Comparison of ENCODE assay signal across 8 cellular contexts in the genomic region with DNA sequence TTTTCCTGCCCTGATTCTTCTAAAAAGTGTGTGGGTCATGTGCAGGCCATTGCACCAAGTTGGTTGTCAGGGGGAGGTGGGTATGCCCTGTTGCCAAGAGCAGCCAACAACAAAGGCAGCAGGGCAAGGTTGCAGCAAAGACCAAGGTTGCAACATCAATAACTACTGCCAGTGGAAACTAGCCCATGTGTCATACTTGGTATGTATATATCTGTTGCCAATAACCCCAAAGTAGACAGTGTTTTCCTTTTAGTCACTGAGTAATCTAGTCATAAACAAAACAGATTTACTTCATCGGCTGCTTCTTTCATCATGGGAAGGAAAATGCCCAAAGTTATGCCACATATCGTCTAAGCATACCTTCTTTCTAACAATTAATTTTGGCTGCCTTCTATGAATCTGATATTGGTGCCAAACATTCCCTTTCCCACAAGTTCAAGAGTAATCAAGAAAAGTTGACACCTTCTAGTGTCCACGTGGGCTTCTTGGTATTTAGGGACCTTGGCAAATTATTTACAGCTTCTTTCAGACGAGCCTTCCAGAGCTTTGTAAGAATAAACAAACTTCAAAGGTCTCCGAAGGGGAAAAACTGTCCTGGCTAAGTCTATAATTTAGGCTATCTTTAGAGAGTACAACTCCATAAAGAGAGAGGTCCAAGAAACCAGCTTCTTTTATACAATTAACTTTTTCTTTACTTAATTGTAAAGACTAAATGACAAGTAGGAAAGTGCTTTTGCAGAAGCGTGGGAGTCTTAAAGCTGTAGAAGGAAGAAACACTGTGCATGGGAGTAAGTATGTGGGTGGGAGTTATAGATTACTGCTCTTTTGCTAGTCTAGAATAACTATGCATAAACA. TPM values are rescaled to one million over a fixed set of nuclear protein-coding genes. Genes with fewer than 3 reads are reported as not detected.
DNase-seq lines count a peak whose midpoint lies in the region; ATAC-seq and TF ChIP-seq lines count a peak whose summit lies in the region.

No MANE protein-coding gene starts in this region.

- H3K27ac Mint-ChIP-seq in activated naive CD8-positive, alpha-beta T cell treated with anti-CD3 and anti-CD28 coated beads for 36 hours: peak overlapping the region; percentile 95

- H3K9ac ChIP-seq in HCT116 (ENCODE audit: low read length): peak overlapping the region; percentile 0; the same call in 1 of the 2 replicates

- H3K36me3 Mint-ChIP-seq in activated naive CD8-positive, alpha-beta T cell treated with anti-CD3 and anti-CD28 coated beads for 36 hours: peaks cover 23% of the 10 kb centered on the region

- no peaks in the 10 kb centered on the region for H3K27me3 ChIP-seq in HCT116 (ENCODE audit: insufficient read depth, low read length)

- no peak for TF ChIP-seq RAD21 in HCT116 (IDR thresholded peaks at IDR 0.05; ENCODE audit: low read depth)

- peaks cover 23 to 26% of the 10 kb centered on the region in 2 experiments; a peak in 3 of 4 replicates for H3K4me1 ChIP-seq in HCT116 (ENCODE audit: control insufficient read depth in 1 of 2, insufficient read depth in 2 of 2, low read length in 2 of 2)

- peak overlapping the region; percentile 92 for H2AFZ ChIP-seq in HCT116 (ENCODE audit: low read depth, low read length, poor library complexity, severe bottlenecking)

- peak overlapping the region; percentile 72 for H3K4me3 Mint-ChIP-seq in activated naive CD8-positive, alpha-beta T cell treated with anti-CD3 and anti-CD28 coated beads for 36 hours

- peak overlapping the region in 1 of 2 experiments; percentile 18; a peak in 1 of 4 replicates for H3K4me3 ChIP-seq in HCT116 (replicated peaks in 1 of 2; ENCODE audit: low read depth in 1 of 2, low read length in 2 of 2)

- no peak overlapping the region; the same call in 1 of the 2 replicates for H3K27ac ChIP-seq in HCT116 (ENCODE audit: low read depth, low read length)

- no peaks in the 10 kb centered on the region for H4K20me1 ChIP-seq in HCT116 (ENCODE audit: insufficient read depth)

- no peaks in the 10 kb centered on the region for H3K9me3 ChIP-seq in HCT116 (ENCODE audit: control insufficient read depth in 1 of 2, insufficient read depth in 1 of 2, low read depth in 1 of 2, low read length in 2 of 2)

- peak overlapping the region; percentile 42 for H3K4me2 ChIP-seq in HCT116 (ENCODE audit: low read length)

- peak; percentile 86 for ATAC-seq in HCT116
- ATAC-seq in HG03571 (IDR thresholded peaks at IDR 0.05; ENCODE audit: unreplicated experiment): no peak

- RAD21 ChIA-PET in HCT116 (lab: Charles Lee; ENCODE audit: low non-redundant PET in 1 of 2, low total read pairs in 2 of 2, uncharacterized antibody in 2 of 2, unreplicated experiment in 2 of 2): no interaction called here

- DNase-seq in AML-193 (lab: John Stamatoyannopoulos, UW) (peak; percentile 100), HCT116 (ENCODE audit: low read depth, low spot score) (peak; percentile 80), OCI-M1 (lab: John Stamatoyannopoulos, UW) (peak; percentile 50), iris pigment epithelial cell (ENCODE audit: low read depth) (peak; percentile 99), NCI-H1436 (lab: John Stamatoyannopoulos, UW) (no peak)
- peak; percentile 74 for DNase-seq in activated naive CD8-positive, alpha-beta T cell treated with anti-CD3 and anti-CD28 coated beads for 36 hours
- DNase-seq in stimulated activated CD8-positive, alpha-beta memory T cell treated with anti-CD3 and anti-CD28 coated beads, Interleukin-2, amount 100 ng/mL, for 48 hours (ENCODE audit: low read depth in 2 of 2): peak; percentile 32 to 48

- POLR2A ChIA-PET in HCT116 (lab: Charles Lee): interaction anchor here (1.3 kb wide), 1 partner anchor 10 kb away, joined by 5 read pairs; a partner anchor contains a TSS

- intact Hi-C loops in HCT116 (cut with micrococcal nuclease): no loop called here

- no peaks in the 10 kb centered on the region for H3K36me3 ChIP-seq in HCT116 (ENCODE audit: control insufficient read depth in 1 of 2, insufficient read depth in 2 of 2, low read length in 2 of 2)

- no peaks in the 10 kb centered on the region for H3K27me3 Mint-ChIP-seq in activated naive CD8-positive, alpha-beta T cell treated with anti-CD3 and anti-CD28 coated beads for 36 hours

- peaks cover 80% of the 10 kb centered on the region for H3K4me1 Mint-ChIP-seq in activated naive CD8-positive, alpha-beta T cell treated with anti-CD3 and anti-CD28 coated beads for 36 hours

- H3K9me3 Mint-ChIP-seq in activated naive CD8-positive, alpha-beta T cell treated with anti-CD3 and anti-CD28 coated beads for 36 hours: peaks cover under 1% of the 10 kb centered on the region

- TF ChIP-seq POLR2A in HCT116 (IDR thresholded peaks at IDR 0.05; ENCODE audit: borderline replicate concordance, extremely low read depth, insufficient read depth, insufficient read length): no peak

- no TSS peak for BruUV-seq in HCT116 (replicated peaks; lab: Mats Ljungman, UMichigan)

- no peak for TF ChIP-seq CTCF in HCT116 (IDR thresholded peaks at IDR 0.05 in 2 of 3, conservative IDR thresholded peaks at IDR 0.05 in 1 of 3; ENCODE audit: borderline replicate concordance in 1 of 3, insufficient read depth in 1 of 3, low read depth in 2 of 3, low read length in 2 of 3)

- H3K79me2 ChIP-seq in HCT116 (ENCODE audit: insufficient read depth, low read length): no peaks in the 10 kb centered on the region

- no peaks in the 10 kb centered on the region for H3K9me2 ChIP-seq in HCT116 (ENCODE audit: insufficient read depth)

- CTCF ChIA-PET in HCT116 (lab: Charles Lee): no interaction called here

TF ChIP-seq in HCT116, 20 proteins besides CTCF, POLR2A, EP300 and RAD21:
- peak; percentile 65 for TF ChIP-seq SP1 (IDR thresholded peaks at IDR 0.05; ENCODE audit: low read depth)
- TF ChIP-seq, protein P1, sequence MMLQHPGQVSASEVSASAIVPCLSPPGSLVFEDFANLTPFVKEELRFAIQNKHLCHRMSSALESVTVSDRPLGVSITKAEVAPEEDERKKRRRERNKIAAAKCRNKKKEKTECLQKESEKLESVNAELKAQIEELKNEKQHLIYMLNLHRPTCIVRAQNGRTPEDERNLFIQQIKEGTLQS (IDR thresholded peaks at IDR 0.05): no peak; the same call in 1 of the 2 replicates
- peak; percentile 30; the same call in 1 of the 2 replicates for TF ChIP-seq FOSL1 (IDR thresholded peaks at IDR 0.05; ENCODE audit: low read depth)
- TF ChIP-seq TCF7L2 (IDR thresholded peaks at IDR 0.05; ENCODE audit: borderline replicate concordance, extremely low read depth, insufficient read depth, insufficient read length): peak; percentile 79
- TF ChIP-seq SIN3A (IDR thresholded peaks at IDR 0.05; ENCODE audit: low read depth): peak; percentile 21; the same call in 1 of the 2 replicates
- TF ChIP-seq JUND (IDR thresholded peaks at IDR 0.05): peak; percentile 50; the same call in 1 of the 2 replicates
- TF ChIP-seq CEBPB (IDR thresholded peaks at IDR 0.05; ENCODE audit: low read depth): peak; percentile 95
- no peak for TF ChIP-seq EGR1 (IDR thresholded peaks at IDR 0.05; ENCODE audit: low read depth)
- TF ChIP-seq, protein P2, sequence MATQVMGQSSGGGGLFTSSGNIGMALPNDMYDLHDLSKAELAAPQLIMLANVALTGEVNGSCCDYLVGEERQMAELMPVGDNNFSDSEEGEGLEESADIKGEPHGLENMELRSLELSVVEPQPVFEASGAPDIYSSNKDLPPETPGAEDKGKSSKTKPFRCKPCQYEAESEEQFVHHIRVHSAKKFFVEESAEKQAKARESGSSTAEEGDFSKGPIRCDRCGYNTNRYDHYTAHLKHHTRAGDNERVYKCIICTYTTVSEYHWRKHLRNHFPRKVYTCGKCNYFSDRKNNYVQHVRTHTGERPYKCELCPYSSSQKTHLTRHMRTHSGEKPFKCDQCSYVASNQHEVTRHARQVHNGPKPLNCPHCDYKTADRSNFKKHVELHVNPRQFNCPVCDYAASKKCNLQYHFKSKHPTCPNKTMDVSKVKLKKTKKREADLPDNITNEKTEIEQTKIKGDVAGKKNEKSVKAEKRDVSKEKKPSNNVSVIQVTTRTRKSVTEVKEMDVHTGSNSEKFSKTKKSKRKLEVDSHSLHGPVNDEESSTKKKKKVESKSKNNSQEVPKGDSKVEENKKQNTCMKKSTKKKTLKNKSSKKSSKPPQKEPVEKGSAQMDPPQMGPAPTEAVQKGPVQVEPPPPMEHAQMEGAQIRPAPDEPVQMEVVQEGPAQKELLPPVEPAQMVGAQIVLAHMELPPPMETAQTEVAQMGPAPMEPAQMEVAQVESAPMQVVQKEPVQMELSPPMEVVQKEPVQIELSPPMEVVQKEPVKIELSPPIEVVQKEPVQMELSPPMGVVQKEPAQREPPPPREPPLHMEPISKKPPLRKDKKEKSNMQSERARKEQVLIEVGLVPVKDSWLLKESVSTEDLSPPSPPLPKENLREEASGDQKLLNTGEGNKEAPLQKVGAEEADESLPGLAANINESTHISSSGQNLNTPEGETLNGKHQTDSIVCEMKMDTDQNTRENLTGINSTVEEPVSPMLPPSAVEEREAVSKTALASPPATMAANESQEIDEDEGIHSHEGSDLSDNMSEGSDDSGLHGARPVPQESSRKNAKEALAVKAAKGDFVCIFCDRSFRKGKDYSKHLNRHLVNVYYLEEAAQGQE (IDR thresholded peaks at IDR 0.05; ENCODE audit: low read depth): no peak
- TF ChIP-seq ZFX (IDR thresholded peaks at IDR 0.05): no peak
- no peak for TF ChIP-seq POLR2AphosphoS5 (IDR thresholded peaks at IDR 0.05; ENCODE audit: low read depth, low read length)
- TF ChIP-seq, protein P3, sequence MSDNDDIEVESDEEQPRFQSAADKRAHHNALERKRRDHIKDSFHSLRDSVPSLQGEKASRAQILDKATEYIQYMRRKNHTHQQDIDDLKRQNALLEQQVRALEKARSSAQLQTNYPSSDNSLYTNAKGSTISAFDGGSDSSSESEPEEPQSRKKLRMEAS (IDR thresholded peaks at IDR 0.05): peak; percentile 75
- peak; percentile 31; the same call in 1 of the 2 replicates for TF ChIP-seq CBX3 (IDR thresholded peaks at IDR 0.05; ENCODE audit: low read depth)
- TF ChIP-seq ELF1 (IDR thresholded peaks at IDR 0.05; ENCODE audit: borderline replicate concordance, low read depth): no peak
- no peak for TF ChIP-seq ZNF274 (IDR thresholded peaks at IDR 0.05; ENCODE audit: low read depth, low read length)
- no peak for TF ChIP-seq SRF (IDR thresholded peaks at IDR 0.05; ENCODE audit: low read depth)
- TF ChIP-seq EZH2 (IDR thresholded peaks at IDR 0.05): no peak

RNA-seq across cellular contexts. Expression of a gene that starts 10.1 kb away (rescaled TPM):
- 200 TPM for total RNA-seq in HCT116 (2021; ENCODE audit: unreplicated experiment)
- 69.4 and 70.1 TPM in 2 replicates for polyA plus RNA-seq in HCT116 (2012)
- total RNA-seq in activated naive CD8-positive, alpha-beta T cell treated with anti-CD3 and anti-CD28 coated beads for 36 hours: 100 to 1,000 TPM; 385 to 392 TPM
